21 cellular contexts compared by ENCODE assay signal in genomic region chr4:34258176-34258575, GRCh38.
DNase-seq lines count a peak whose midpoint lies in the region; ATAC-seq and TF ChIP-seq lines count a peak whose summit lies in the region.
"Had no signal": no experiment of that assay in that cellular context is flagged by ENCODE, and none has a peak within 500 bp of the region (broad histone marks: within the 10 kb centered on the region; RNA-seq: fewer than 3 reads in every experiment).

No MANE protein-coding gene starts in this region.

- no peaks in the 10 kb centered on the region for H3K27me3 ChIP-seq in heart left ventricle
- H3K27me3 ChIP-seq in Caco-2 (replicated peaks; ENCODE audit: control insufficient read depth, insufficient read depth, low read length), result no peaks in the 10 kb centered on the region
- H3K27me3 ChIP-seq: BE2C had no signal

- H3K27ac Mint-ChIP-seq in Caco-2 (ENCODE audit: unreplicated experiment), result no peak overlapping the region
- H3K27ac Mint-ChIP-seq: CD4-positive, alpha-beta T cell; GM23338; IgD-negative memory B cell had no signal

- CTCF ChIA-PET in Caco-2 (lab: Charles Lee), result no interaction called here

- no peaks in the 10 kb centered on the region for H3K9me3 Mint-ChIP-seq in Caco-2 (ENCODE audit: unreplicated experiment)
- H3K9me3 Mint-ChIP-seq: GM23338 had no signal

- H3K27ac ChIP-seq in heart left ventricle, result no peak overlapping the region
- H3K27ac ChIP-seq: RWPE1 had no signal

- H3K9me3 ChIP-seq in heart left ventricle (peaks cover 0 to 7% (median 0%) of the 10 kb centered on the region in 12 donors), Caco-2 (no peaks in the 10 kb centered on the region)
- H3K9me3 ChIP-seq: BE2C, HAP-1, SK-N-SH had no signal

- H3K4me3 Mint-ChIP-seq in Caco-2 (ENCODE audit: unreplicated experiment), result no peak overlapping the region
- H3K4me3 Mint-ChIP-seq: CD4-positive, alpha-beta T cell; GM23338; IgD-negative memory B cell had no signal

- DNase-seq in HS-27A (ENCODE audit: low read depth) (peak; percentile 19), astrocyte of the hippocampus (ENCODE audit: low read depth, low spot score) (peak; percentile 4), fibroblast of the aortic adventitia (ENCODE audit: low read depth) (peak; percentile 54), heart left ventricle (no peak), Caco-2 (no peak), NCI-H510A treated with DMSO at 0.1 percent for 48 hours (lab: John Stamatoyannopoulos, UW) (no peak)
- DNase-seq: BE2C; CD4-positive, alpha-beta T cell; DND-41; NCI-H1048; NCI-H1417 treated with DMSO at 0.1 percent for 48 hours; NCI-H187; NCI-H2107; NCI-H748 treated with DMSO at 0.1 percent for 48 hours; SHP77 treated with DMSO at 0.1 percent for 48 hours; SK-N-SH had no signal

- H3K4me1 Mint-ChIP-seq in Caco-2 (ENCODE audit: low read depth, unreplicated experiment), result no peaks in the 10 kb centered on the region
- H3K4me1 Mint-ChIP-seq: IgD-negative memory B cell had no signal

- BruUV-seq in Caco-2 (replicated peaks; lab: Mats Ljungman, UMichigan), result no TSS peak

- TF ChIP-seq POLR2A in heart left ventricle (IDR thresholded peaks at IDR 0.05), result no peak

- intact Hi-C loops in heart left ventricle (cut with DNase I), result no loop called here
- intact Hi-C loops in Caco-2 (cut with micrococcal nuclease; ENCODE audit: unreplicated experiment), result no loop called here

- H3K4me3 ChIP-seq in fibroblast of the aortic adventitia (ENCODE audit: low read depth, low read length) (no peak overlapping the region), heart left ventricle (no peak overlapping the region), Caco-2 (ENCODE audit: low read depth, low read length) (no peak overlapping the region)
- H3K4me3 ChIP-seq: GM23338, HAP-1 had no signal

- H3K36me3 ChIP-seq in heart left ventricle (no peaks in the 10 kb centered on the region), Caco-2 (ENCODE audit: control insufficient read depth, insufficient read depth, low read length) (no peaks in the 10 kb centered on the region)
- H3K36me3 ChIP-seq: BE2C, HAP-1 had no signal

- no peaks in the 10 kb centered on the region for H3K36me3 Mint-ChIP-seq in Caco-2 (ENCODE audit: insufficient read depth, unreplicated experiment)
- H3K36me3 Mint-ChIP-seq: IgD-negative memory B cell had no signal

- POLR2A ChIA-PET in Caco-2 (lab: Charles Lee), result no interaction called here

- TF ChIP-seq CTCF in fibroblast of the aortic adventitia (IDR thresholded peaks at IDR 0.05; ENCODE audit: insufficient read depth, low read length) (no peak), heart left ventricle (IDR thresholded peaks at IDR 0.05) (no peak), Caco-2 (IDR thresholded peaks at IDR 0.05; ENCODE audit: insufficient read depth in 1 of 2, low read depth in 1 of 2, low read length in 1 of 2, severe bottlenecking in 1 of 2, unreplicated experiment in 1 of 2) (no peak)

- H3K4me1 ChIP-seq in heart left ventricle (no peaks in the 10 kb centered on the region), Caco-2 (no peaks in the 10 kb centered on the region)
- H3K4me1 ChIP-seq: BE2C, HAP-1 had no signal

- H3K27me3 Mint-ChIP-seq in Caco-2 (ENCODE audit: insufficient read depth, unreplicated experiment), result no peaks in the 10 kb centered on the region
- H3K27me3 Mint-ChIP-seq: CD4-positive, alpha-beta T cell; IgD-negative memory B cell had no signal

- ATAC-seq in heart left ventricle (no peak), HG02623 (IDR thresholded peaks at IDR 0.05; ENCODE audit: unreplicated experiment) (no peak)
- ATAC-seq: GM23338 had no signal

- WGBS in heart left ventricle, 4 donors, result 60 to 66% (median 62%) methylated on average over 2 of the region's 2 CpGs

Comparison
In these comparisons a context has a peak if more than half of its experiments do, and no peak if none do; other contexts are left out.
1. DNase-seq: peak in HS-27A (single experiment), astrocyte of the hippocampus (single experiment) and fibroblast of the aortic adventitia (single experiment); none in heart left ventricle (0 of 5), Caco-2 (0 of 2) and NCI-H510A treated with DMSO at 0.1 percent for 48 hours (single experiment).